ENCODE assay signal across 8 cellular contexts in the genomic region with DNA sequence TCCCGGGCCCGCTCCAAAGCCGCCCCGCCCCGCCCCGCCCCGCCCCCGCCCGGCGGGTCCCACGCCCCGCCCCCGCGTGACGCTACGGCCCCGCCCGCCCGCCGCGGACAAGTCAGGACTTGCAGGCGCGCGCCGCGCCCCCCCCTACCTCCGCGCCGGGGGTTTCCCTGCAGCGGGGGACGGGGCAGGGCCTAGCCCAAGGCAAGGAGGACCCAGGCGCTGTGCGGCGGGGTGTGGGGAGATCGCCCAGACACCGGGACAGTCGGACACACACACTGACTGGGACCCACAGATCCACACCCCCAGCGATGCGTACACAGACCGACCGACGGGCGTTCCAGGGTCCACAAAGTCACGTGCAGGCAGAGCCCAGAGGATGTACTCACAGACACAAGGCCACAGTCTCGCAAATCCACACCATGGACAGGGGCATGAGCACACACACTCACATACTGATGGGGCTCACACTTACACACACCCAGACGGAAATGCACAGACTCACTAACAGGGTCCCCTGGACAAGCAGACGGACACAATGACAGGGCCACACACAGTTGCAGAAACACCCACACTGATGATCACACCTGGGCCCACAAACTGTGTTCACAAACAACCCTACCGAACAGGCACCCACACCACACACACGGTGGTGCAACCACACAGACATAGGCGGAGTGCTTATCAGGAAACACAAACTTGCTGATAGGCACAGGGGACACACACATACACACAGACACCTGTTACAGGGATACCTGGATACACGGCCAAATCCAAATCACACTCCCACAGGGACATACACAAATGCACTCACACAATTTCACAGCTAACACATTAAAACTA. TPM values are rescaled to one million over a fixed set of nuclear protein-coding genes. Genes with fewer than 3 reads are reported as not detected.
DNase-seq lines count a peak whose midpoint lies in the region; ATAC-seq and TF ChIP-seq lines count a peak whose summit lies in the region.

No MANE protein-coding gene starts in this region.

- H3K4me3 ChIP-seq in DND-41 (ENCODE audit: low read depth in 1 of 2, low read length in 2 of 2) (peak overlapping the region in 1 of 2 experiments; percentile 72; a peak in 2 of 4 replicates), liver (ENCODE audit: low read depth in 1 of 3, low read length in 3 of 3) (peak overlapping the region; percentile 45 to 90 (median 63))

- ATAC-seq in DND-41 (ENCODE audit: insufficient read depth, low read depth), result peak; percentile 46
- no peak for ATAC-seq in GM21360 (IDR thresholded peaks at IDR 0.05; ENCODE audit: unreplicated experiment)

- no peaks in the 10 kb centered on the region for H3K36me3 ChIP-seq in DND-41 (ENCODE audit: insufficient read depth, low read length)
- no peaks in the 10 kb centered on the region for H3K36me3 ChIP-seq in liver (ENCODE audit: control insufficient read depth in 4 of 4, insufficient read depth in 3 of 4, low read depth in 1 of 4, low read length in 3 of 4)

- H4K20me1 ChIP-seq in DND-41 (ENCODE audit: insufficient read depth, low read length), result peaks cover 32% of the 10 kb centered on the region

- TF ChIP-seq CTCF in DND-41 (IDR thresholded peaks at IDR 0.05; ENCODE audit: borderline replicate concordance, extremely low read depth, low read length, poor library complexity, severe bottlenecking), result no peak
- no peak for TF ChIP-seq CTCF in liver (IDR thresholded peaks at IDR 0.05; ENCODE audit: low read depth, low read length, missing input control)

- no peaks in the 10 kb centered on the region for H3K9me3 ChIP-seq in DND-41 (ENCODE audit: insufficient read depth, low read length, severe bottlenecking)
- no peaks in the 10 kb centered on the region for H3K9me3 ChIP-seq in liver (ENCODE audit: control insufficient read depth in 4 of 4, low read length in 3 of 4)

- H3K27ac ChIP-seq in DND-41 (ENCODE audit: low read length), result peak overlapping the region; percentile 65; the same call in 1 of the 2 replicates
- peak overlapping the region; percentile 32 to 73 for H3K27ac ChIP-seq in liver (ENCODE audit: low read depth in 1 of 2, low read length in 2 of 2)

- H3K4me1 ChIP-seq in DND-41 (ENCODE audit: insufficient read depth, low read length), result peaks cover 55% of the 10 kb centered on the region
- peaks cover 9 to 42% (median 26%) of the 10 kb centered on the region in 4 donors for H3K4me1 ChIP-seq in liver (ENCODE audit: control insufficient read depth in 4 of 4, insufficient read depth in 4 of 4, low read length in 3 of 4)

- WGBS in liver, result 7% methylated on average over 51 of the region's 51 CpGs

- DNase-seq in DND-41 (peak; percentile 90), H4 (ENCODE audit: low spot score) (peak; percentile 61), NCI-H226 (peak; percentile 78), dermis microvascular lymphatic vessel endothelial cell (ENCODE audit: low read depth in 2 of 2) (peak; percentile 71 to 92)
- peak; percentile 66 to 81 for DNase-seq in activated CD4-positive, alpha-beta T cell treated with anti-CD3 and anti-CD28 coated beads, Interleukin-2, amount 50 U/mL, for 24 hours (ENCODE audit: low read depth in 1 of 2, low spot score in 1 of 2)
- DNase-seq in stimulated activated CD4-positive, alpha-beta T cell treated with anti-CD3 and anti-CD28 coated beads, Interleukin-4, amount 100 ng/mL, for 1 hour, result peak; percentile 93

- no peak for TF ChIP-seq RAD21 in liver (IDR thresholded peaks at IDR 0.05)

- H3K79me2 ChIP-seq in DND-41 (ENCODE audit: insufficient read depth, low read length), result no peaks in the 10 kb centered on the region

- no peaks in the 10 kb centered on the region for H3K27me3 ChIP-seq in DND-41 (ENCODE audit: insufficient read depth, low read length, poor library complexity)
- H3K27me3 ChIP-seq in liver (ENCODE audit: control insufficient read depth in 4 of 4, insufficient read depth in 4 of 4, low read length in 3 of 4), result no peaks in the 10 kb centered on the region

- H3K9ac ChIP-seq in DND-41 (ENCODE audit: low read depth, low read length) (peak overlapping the region; percentile 73), liver (ENCODE audit: low read depth in 1 of 2, low read length in 2 of 2) (peak overlapping the region in 1 of 2 donors; percentile 36)

- peak overlapping the region; percentile 55 for H2AFZ ChIP-seq in DND-41 (ENCODE audit: low read depth, low read length)

- H3K4me2 ChIP-seq in DND-41 (ENCODE audit: insufficient read depth, low read length), result peak overlapping the region; percentile 92

TF ChIP-seq in liver, 16 proteins besides CTCF, POLR2A, EP300 and RAD21:
- no peak for TF ChIP-seq HNF4G (IDR thresholded peaks at IDR 0.05)
- TF ChIP-seq MAX (IDR thresholded peaks at IDR 0.05), result no peak
- TF ChIP-seq FOXA1 (IDR thresholded peaks at IDR 0.05), result no peak
- no peak for TF ChIP-seq FOXA2 (IDR thresholded peaks at IDR 0.05)
- TF ChIP-seq GABPA (IDR thresholded peaks at IDR 0.05 in 1 of 2, conservative IDR thresholded peaks at IDR 0.05 in 1 of 2), result no peak
- no peak for TF ChIP-seq NR2F2 (IDR thresholded peaks at IDR 0.05)
- TF ChIP-seq, protein P1, sequence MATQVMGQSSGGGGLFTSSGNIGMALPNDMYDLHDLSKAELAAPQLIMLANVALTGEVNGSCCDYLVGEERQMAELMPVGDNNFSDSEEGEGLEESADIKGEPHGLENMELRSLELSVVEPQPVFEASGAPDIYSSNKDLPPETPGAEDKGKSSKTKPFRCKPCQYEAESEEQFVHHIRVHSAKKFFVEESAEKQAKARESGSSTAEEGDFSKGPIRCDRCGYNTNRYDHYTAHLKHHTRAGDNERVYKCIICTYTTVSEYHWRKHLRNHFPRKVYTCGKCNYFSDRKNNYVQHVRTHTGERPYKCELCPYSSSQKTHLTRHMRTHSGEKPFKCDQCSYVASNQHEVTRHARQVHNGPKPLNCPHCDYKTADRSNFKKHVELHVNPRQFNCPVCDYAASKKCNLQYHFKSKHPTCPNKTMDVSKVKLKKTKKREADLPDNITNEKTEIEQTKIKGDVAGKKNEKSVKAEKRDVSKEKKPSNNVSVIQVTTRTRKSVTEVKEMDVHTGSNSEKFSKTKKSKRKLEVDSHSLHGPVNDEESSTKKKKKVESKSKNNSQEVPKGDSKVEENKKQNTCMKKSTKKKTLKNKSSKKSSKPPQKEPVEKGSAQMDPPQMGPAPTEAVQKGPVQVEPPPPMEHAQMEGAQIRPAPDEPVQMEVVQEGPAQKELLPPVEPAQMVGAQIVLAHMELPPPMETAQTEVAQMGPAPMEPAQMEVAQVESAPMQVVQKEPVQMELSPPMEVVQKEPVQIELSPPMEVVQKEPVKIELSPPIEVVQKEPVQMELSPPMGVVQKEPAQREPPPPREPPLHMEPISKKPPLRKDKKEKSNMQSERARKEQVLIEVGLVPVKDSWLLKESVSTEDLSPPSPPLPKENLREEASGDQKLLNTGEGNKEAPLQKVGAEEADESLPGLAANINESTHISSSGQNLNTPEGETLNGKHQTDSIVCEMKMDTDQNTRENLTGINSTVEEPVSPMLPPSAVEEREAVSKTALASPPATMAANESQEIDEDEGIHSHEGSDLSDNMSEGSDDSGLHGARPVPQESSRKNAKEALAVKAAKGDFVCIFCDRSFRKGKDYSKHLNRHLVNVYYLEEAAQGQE (IDR thresholded peaks at IDR 0.05), result peak; percentile 74
- TF ChIP-seq, protein P2, sequence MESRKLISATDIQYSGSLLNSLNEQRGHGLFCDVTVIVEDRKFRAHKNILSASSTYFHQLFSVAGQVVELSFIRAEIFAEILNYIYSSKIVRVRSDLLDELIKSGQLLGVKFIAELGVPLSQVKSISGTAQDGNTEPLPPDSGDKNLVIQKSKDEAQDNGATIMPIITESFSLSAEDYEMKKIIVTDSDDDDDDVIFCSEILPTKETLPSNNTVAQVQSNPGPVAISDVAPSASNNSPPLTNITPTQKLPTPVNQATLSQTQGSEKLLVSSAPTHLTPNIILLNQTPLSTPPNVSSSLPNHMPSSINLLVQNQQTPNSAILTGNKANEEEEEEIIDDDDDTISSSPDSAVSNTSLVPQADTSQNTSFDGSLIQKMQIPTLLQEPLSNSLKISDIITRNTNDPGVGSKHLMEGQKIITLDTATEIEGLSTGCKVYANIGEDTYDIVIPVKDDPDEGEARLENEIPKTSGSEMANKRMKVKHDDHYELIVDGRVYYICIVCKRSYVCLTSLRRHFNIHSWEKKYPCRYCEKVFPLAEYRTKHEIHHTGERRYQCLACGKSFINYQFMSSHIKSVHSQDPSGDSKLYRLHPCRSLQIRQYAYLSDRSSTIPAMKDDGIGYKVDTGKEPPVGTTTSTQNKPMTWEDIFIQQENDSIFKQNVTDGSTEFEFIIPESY (IDR thresholded peaks at IDR 0.05), result no peak
- TF ChIP-seq EGR1 (IDR thresholded peaks at IDR 0.05; ENCODE audit: low read depth in 2 of 2), result no peak
- peak; percentile 44 to 61 for TF ChIP-seq HNF4A (conservative IDR thresholded peaks at IDR 0.05)
- TF ChIP-seq YY1 (IDR thresholded peaks at IDR 0.05), result no peak
- TF ChIP-seq TAF1 (conservative IDR thresholded peaks at IDR 0.05), result no peak
- no peak for TF ChIP-seq RXRA (IDR thresholded peaks at IDR 0.05)
- peak; percentile 49 for TF ChIP-seq SP1 (IDR thresholded peaks at IDR 0.05)
- no peak for TF ChIP-seq JUND (IDR thresholded peaks at IDR 0.05)
- TF ChIP-seq, protein P3, sequence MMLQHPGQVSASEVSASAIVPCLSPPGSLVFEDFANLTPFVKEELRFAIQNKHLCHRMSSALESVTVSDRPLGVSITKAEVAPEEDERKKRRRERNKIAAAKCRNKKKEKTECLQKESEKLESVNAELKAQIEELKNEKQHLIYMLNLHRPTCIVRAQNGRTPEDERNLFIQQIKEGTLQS (IDR thresholded peaks at IDR 0.05), result no peak

RNA-seq across cellular contexts. Expression of gene BBC3, which starts 0.4 kb away (rescaled TPM):
- 3.3 and 3.7 TPM in 2 replicates for total RNA-seq in H4 (2014; rRNA removed; shearing (Covaris generic))
- total RNA-seq in dermis microvascular lymphatic vessel endothelial cell, result 15.0 and 17.3 TPM in 2 replicates
- 1 to 10 TPM; 1.0 to 2.1 TPM for total RNA-seq in liver
- polyA plus RNA-seq in liver, result 1 to 10 TPM in 1 of 2 donors, under 1 TPM in 1; 0.35 to 2.6 TPM

RNA-seq across cellular contexts. Expression of gene CCDC9, which starts 24.9 kb away (rescaled TPM):
- total RNA-seq in H4 (2014; rRNA removed; shearing (Covaris generic)), result 3.4 and 3.6 TPM in 2 replicates
- 2.3 and 4.4 TPM in 2 replicates for total RNA-seq in dermis microvascular lymphatic vessel endothelial cell
- 1 to 10 TPM; 2.8 to 8.1 TPM for total RNA-seq in liver
- polyA plus RNA-seq in liver, result 1 to 10 TPM; 1.4 to 8.0 TPM

RNA-seq across cellular contexts. Expression of gene INAFM1, which starts 43.2 kb away (rescaled TPM):
- total RNA-seq in H4 (2014; rRNA removed; shearing (Covaris generic)), result 5.7 and 7.2 TPM in 2 replicates
- total RNA-seq in dermis microvascular lymphatic vessel endothelial cell, result 0.51 and 0.89 TPM in 2 replicates
- 1 to 10 TPM; 1.5 to 2.0 TPM for total RNA-seq in liver
- polyA plus RNA-seq in liver, result 1 to 10 TPM; 1.8 to 2.5 TPM
